ENCODE assay signal across 9 cellular contexts in the genomic region with DNA sequence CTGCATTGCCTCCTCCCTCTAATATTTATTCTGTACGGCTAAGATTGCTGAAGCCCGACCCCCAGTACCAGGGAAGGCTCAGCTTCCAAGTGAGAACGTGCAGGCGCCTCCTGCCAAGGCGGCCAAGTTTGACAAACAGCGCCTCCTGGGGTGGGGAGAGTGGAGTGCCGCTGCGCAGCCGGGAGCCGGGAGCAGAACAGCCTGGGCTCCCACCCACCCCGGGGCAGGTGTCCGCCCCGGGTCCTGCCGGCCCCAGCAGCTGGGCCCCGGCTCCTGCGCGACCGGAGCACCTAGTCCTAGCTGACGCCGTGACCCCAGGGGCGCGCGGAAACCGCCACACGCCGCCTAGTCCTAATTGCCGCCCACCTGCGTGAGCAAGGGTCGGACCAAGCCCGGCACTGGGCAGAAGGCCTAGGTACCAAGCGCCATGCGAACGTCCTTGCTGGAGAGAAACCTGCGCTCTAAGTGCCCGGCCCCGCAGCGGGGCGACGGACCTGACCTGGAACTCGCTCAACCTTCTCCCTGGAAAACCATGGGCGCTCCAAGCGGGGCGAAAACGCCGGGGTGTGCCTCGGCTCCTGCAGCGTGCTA. TPM values are rescaled to one million over a fixed set of nuclear protein-coding genes. Genes with fewer than 3 reads are reported as not detected.
A peak's percentile ranks its signal among the peaks of the same experiment; 100 is the strongest.
DNase-seq lines count a peak whose midpoint lies in the region; TF ChIP-seq lines count a peak whose summit lies in the region.
"Had no signal": no experiment of that assay in that cellular context is flagged by ENCODE, and none has a peak within 500 bp of the region (broad histone marks: within the 10 kb centered on the region; RNA-seq: fewer than 3 reads in every experiment).

No MANE protein-coding gene starts in this region.

- no peak overlapping the region for H3K27ac ChIP-seq in Karpas-422 (ENCODE audit: low read length)

- H3K4me3 Mint-ChIP-seq in HFFc6 = no peak overlapping the region
- H3K4me3 Mint-ChIP-seq: activated naive CD4-positive, alpha-beta T cell treated with anti-CD3 and anti-CD28 coated beads, Interleukin-2, amount 50 U/mL, for 24 hours had no signal

- CTCF ChIA-PET in AG04449 (lab: Yijun Ruan, JAX) = interaction anchor here (0.8 to 1.5 kb wide), 2 partner anchors 9 to 11 kb away, joined by 3 read pairs; no protein-coding TSS in a partner anchor

- H3K4me3 ChIP-seq in AG04449 (ENCODE audit: low read depth, low read length) (no peak overlapping the region), cardiac fibroblast (replicated peaks in 1 of 2; ENCODE audit: low read depth in 2 of 2, low read length in 2 of 2) (peak overlapping the region; percentile 18 to 21), Karpas-422 (ENCODE audit: low read length) (no peak overlapping the region)

- no peak overlapping the region for H3K9ac ChIP-seq in Karpas-422 (ENCODE audit: low read length)

- H4K20me1 ChIP-seq in Karpas-422 (ENCODE audit: insufficient read depth, low read depth, low read length) = no peaks in the 10 kb centered on the region

- H3K4me1 ChIP-seq in Karpas-422 (ENCODE audit: low read length) = peaks cover 5% of the 10 kb centered on the region; the same call in 1 of the 2 replicates

- 0 out of 2 replicates have a peak, but pooled peaks cover 4% of the 10 kb centered on the region for H3K36me3 Mint-ChIP-seq in HFFc6 (ENCODE audit: low read depth)
- H3K36me3 Mint-ChIP-seq: activated naive CD4-positive, alpha-beta T cell treated with anti-CD3 and anti-CD28 coated beads, Interleukin-2, amount 50 U/mL, for 24 hours had no signal

- no peak overlapping the region for H2AFZ ChIP-seq in Karpas-422 (ENCODE audit: low read length)

- POLR2A ChIA-PET in AG04449 (lab: Yijun Ruan, JAX) = no interaction called here

- H3K79me2 ChIP-seq in Karpas-422 (ENCODE audit: low read length) = no peaks in the 10 kb centered on the region

- H3K4me1 Mint-ChIP-seq in HFFc6 (ENCODE audit: low read depth) = peaks cover 6% of the 10 kb centered on the region

- TF ChIP-seq CTCF in AG04449 (IDR thresholded peaks at IDR 0.05; ENCODE audit: insufficient read depth, low read length, missing control alignments) (peak; percentile 69), HFFc6 (IDR thresholded peaks at IDR 0.05) (peak; percentile 76), cardiac fibroblast (IDR thresholded peaks at IDR 0.05; ENCODE audit: low read depth, low read length) (peak; percentile 83)

- H3K27me3 ChIP-seq in Karpas-422 (ENCODE audit: low read length) = no peaks in the 10 kb centered on the region

- no peaks in the 10 kb centered on the region for H3K36me3 ChIP-seq in Karpas-422 (ENCODE audit: insufficient read depth, low read length)

- DNase-seq in AG04449 (ENCODE audit: low read depth, low spot score) = no peak
- no peak for DNase-seq in HFFc6
- peak; percentile 71 to 75 for DNase-seq in cardiac fibroblast (ENCODE audit: low read depth in 2 of 2)
- peak; percentile 49 to 63 for DNase-seq in lung microvascular endothelial cell (ENCODE audit: low read depth in 2 of 2)
- DNase-seq in NCI-H128 (lab: John Stamatoyannopoulos, UW; ENCODE audit: unreplicated experiment) = no peak
- DNase-seq in Karpas-422 = no peak
- DNase-seq in activated effector memory CD4-positive, alpha-beta T cell treated with anti-CD3 and anti-CD28 coated beads, Interleukin-2, amount 50 U/mL, for 16 hours = no peak
- no peak for DNase-seq in COR-L47 (lab: John Stamatoyannopoulos, UW)

- H3K27me3 Mint-ChIP-seq in HFFc6 (ENCODE audit: insufficient read depth) = peaks cover 63% of the 10 kb centered on the region

- H3K27ac Mint-ChIP-seq in HFFc6 = no peak overlapping the region
- H3K27ac Mint-ChIP-seq: activated naive CD4-positive, alpha-beta T cell treated with anti-CD3 and anti-CD28 coated beads, Interleukin-2, amount 50 U/mL, for 24 hours had no signal

- no peaks in the 10 kb centered on the region for H3K9me2 ChIP-seq in Karpas-422 (replicated peaks; ENCODE audit: insufficient read depth, low read length)

- H3K4me2 ChIP-seq in Karpas-422 (ENCODE audit: low read depth, low read length, poor library complexity, severe bottlenecking) = no peak overlapping the region

- H3K9me3 Mint-ChIP-seq in HFFc6 = no peaks in the 10 kb centered on the region
- H3K9me3 Mint-ChIP-seq: activated naive CD4-positive, alpha-beta T cell treated with anti-CD3 and anti-CD28 coated beads, Interleukin-2, amount 50 U/mL, for 24 hours had no signal

- H3K9me3 ChIP-seq in Karpas-422 (ENCODE audit: low read length) = 0 out of 2 replicates have a peak, but pooled peaks cover 4% of the 10 kb centered on the region

RNA-seq across cellular contexts. Expression of a gene that starts 5.0 kb away (rescaled TPM):
- total RNA-seq in HFFc6 (2021; fragmentation: NEBNext Ultra II Directional; extraction: Animal tissue kit (Norgen Biotek cat#: 25700)) = under 1 TPM in 4 of 6 experiments, not detected in 2; 0.14 to 0.39 (median 0.21) TPM
- total RNA-seq in lung microvascular endothelial cell = under 0.01 and 0.40 TPM in 2 replicates
- total RNA-seq in Karpas-422 (2014; rRNA removed; shearing (Covaris generic); ENCODE audit: low replicate concordance) = not detected in 2 replicates

Comparison
In these comparisons a context has a peak if more than half of its experiments do, and no peak if none do; other contexts are left out.
1. DNase-seq: peak in cardiac fibroblast (2 of 2) and lung microvascular endothelial cell (2 of 2); none in AG04449 (single experiment), HFFc6 (single experiment), NCI-H128 (single experiment), Karpas-422 (single experiment), activated effector memory CD4-positive, alpha-beta T cell treated with anti-CD3 and anti-CD28 coated beads, Interleukin-2, amount 50 U/mL, for 16 hours (single experiment) and COR-L47 (single experiment).
2. H3K4me3 ChIP-seq: peak in cardiac fibroblast (2 of 2); none in AG04449 (single experiment) and Karpas-422 (single experiment).
3. Peak in every context shown above with its lines, with median percentiles within 50 percentile points of each other: CTCF ChIP-seq.